ENCODE assay signal across 1 cellular context in genomic region chr22:30294830-30295229, GRCh38.
TF ChIP-seq lines count a peak whose summit lies in the region.

No MANE protein-coding gene starts in this region.

TF ChIP-seq in GM12878, 131 proteins besides CTCF, POLR2A, EP300 and RAD21:
- TF ChIP-seq ZBTB40 (IDR thresholded peaks at IDR 0.05; ENCODE audit: borderline replicate concordance) (no peak), IRF4 (IDR thresholded peaks at IDR 0.05; ENCODE audit: low read depth, low read length) (no peak), CHD4 (IDR thresholded peaks at IDR 0.05) (no peak)
